In the genomic region with DNA sequence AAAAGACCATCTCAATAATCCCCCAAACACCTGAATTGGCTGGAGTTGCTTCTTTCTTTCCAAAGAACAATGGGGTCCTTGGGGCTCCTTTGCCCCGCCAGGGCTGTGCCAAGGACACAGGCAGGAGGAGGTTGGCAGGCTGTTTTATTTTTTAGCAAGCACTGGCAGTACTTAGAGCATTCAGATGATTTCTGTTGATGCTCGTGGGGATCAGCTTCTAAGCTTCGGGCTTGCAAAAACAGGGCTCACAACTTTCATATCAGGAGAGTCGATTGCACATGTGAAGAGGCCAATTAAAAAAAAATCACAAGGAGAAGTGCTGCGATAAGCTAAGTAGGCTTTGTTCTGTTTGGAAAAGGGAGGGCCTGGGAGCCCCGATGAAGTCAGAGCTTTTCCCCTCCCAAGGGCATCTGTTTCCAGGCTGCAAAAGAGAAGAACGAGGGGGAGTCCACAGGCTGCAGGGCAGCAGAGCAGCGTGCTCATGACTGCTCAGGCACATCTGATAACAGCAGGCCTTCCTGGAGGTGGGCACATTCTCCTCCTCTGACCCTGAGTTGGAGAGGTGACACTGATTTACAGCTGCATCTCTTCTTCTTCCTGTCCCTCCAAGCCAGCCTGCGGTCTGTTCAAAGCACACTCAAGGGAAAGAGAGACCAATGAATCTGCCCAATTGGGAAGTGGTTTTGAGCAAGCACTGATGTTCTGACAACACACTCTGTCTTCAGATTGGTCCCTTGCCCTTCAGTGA, we compare ENCODE assay signal across 8 cellular contexts. TPM values are rescaled to one million over a fixed set of nuclear protein-coding genes. Genes with fewer than 3 reads are reported as not detected.
DNase-seq lines count a peak whose midpoint lies in the region; ATAC-seq and TF ChIP-seq lines count a peak whose summit lies in the region.

No MANE protein-coding gene starts in this region.

- H3K4me3 ChIP-seq in Jurkat, Clone E6-1 (ENCODE audit: low read length): no peak overlapping the region

- peaks cover 35% of the 10 kb centered on the region for H3K4me1 Mint-ChIP-seq in activated CD8-positive, alpha-beta T cell treated with anti-CD3 and anti-CD28 coated beads for 36 hours (ENCODE audit: low read depth)
- H3K4me1 Mint-ChIP-seq in naive B cell: peaks cover 46 to 65% (median 60%) of the 10 kb centered on the region in 3 donors

- H3K36me3 Mint-ChIP-seq in activated CD8-positive, alpha-beta T cell treated with anti-CD3 and anti-CD28 coated beads for 36 hours (ENCODE audit: low read depth): no peaks in the 10 kb centered on the region
- H3K36me3 Mint-ChIP-seq in naive B cell: no peaks in the 10 kb centered on the region

- no peak overlapping the region for H3K27ac Mint-ChIP-seq in activated CD8-positive, alpha-beta T cell treated with anti-CD3 and anti-CD28 coated beads for 36 hours
- peak overlapping the region in 5 of 6 donors; percentile 20 to 89 (median 56) for H3K27ac Mint-ChIP-seq in naive B cell

- H3K9me3 Mint-ChIP-seq in activated CD8-positive, alpha-beta T cell treated with anti-CD3 and anti-CD28 coated beads for 36 hours: no peaks in the 10 kb centered on the region
- H3K9me3 Mint-ChIP-seq in naive B cell: no peaks in the 10 kb centered on the region

- H3K27me3 Mint-ChIP-seq in activated CD8-positive, alpha-beta T cell treated with anti-CD3 and anti-CD28 coated beads for 36 hours: peaks cover 6% of the 10 kb centered on the region
- H3K27me3 Mint-ChIP-seq in naive B cell: no peaks in the 10 kb centered on the region

- intact Hi-C loops in activated CD8-positive, alpha-beta T cell treated with anti-CD3 and anti-CD28 coated beads for 36 hours (cut with micrococcal nuclease): no loop called here

- CTCF ChIA-PET in activated CD8-positive, alpha-beta T cell treated with anti-CD3 and anti-CD28 coated beads for 36 hours (lab: Charles Lee): interaction anchor here (1.0 to 1.2 kb wide), 2 partner anchors 14 to 105 kb away, joined by 3 to 4 read pairs; no protein-coding TSS in a partner anchor

- DNase-seq in ELF-1 (ENCODE audit: low read depth, low spot score): peak; percentile 59
- peak; percentile 80 for DNase-seq in Jurkat, Clone E6-1 (ENCODE audit: low read depth, low spot score)
- DNase-seq in activated CD8-positive, alpha-beta T cell treated with anti-CD3 and anti-CD28 coated beads for 36 hours: peak; percentile 28
- DNase-seq in naive B cell: no peak
- no peak for DNase-seq in mesenteric fat pad (ENCODE audit: low spot score)
- no peak for DNase-seq in GM19240 (ENCODE audit: insufficient read length, low spot score)
- DNase-seq in effector CD8-positive, alpha-beta T cell (lab: John Stamatoyannopoulos, UW): no peak

- ATAC-seq in activated CD8-positive, alpha-beta T cell treated with anti-CD3 and anti-CD28 coated beads for 36 hours: peak; percentile 28
- ATAC-seq in naive B cell (ENCODE audit: low read depth in 2 of 2): no peak
- no peak for ATAC-seq in HG02840 (IDR thresholded peaks at IDR 0.05; ENCODE audit: low FRiP score, unreplicated experiment)

- POLR2A ChIA-PET in activated CD8-positive, alpha-beta T cell treated with anti-CD3 and anti-CD28 coated beads for 36 hours (lab: Charles Lee): no interaction called here

- no peak overlapping the region for H3K4me3 Mint-ChIP-seq in activated CD8-positive, alpha-beta T cell treated with anti-CD3 and anti-CD28 coated beads for 36 hours
- H3K4me3 Mint-ChIP-seq in naive B cell: peak overlapping the region in 6 of 8 donors; percentile 3 to 86 (median 53)

- TF ChIP-seq CTCF in activated CD8-positive, alpha-beta T cell treated with anti-CD3 and anti-CD28 coated beads for 36 hours (IDR thresholded peaks at IDR 0.05): no peak

RNA-seq across cellular contexts. Expression of gene BCAR3, which starts 27.3 kb away (rescaled TPM):
- polyA plus RNA-seq in Jurkat, Clone E6-1 (2012; ENCODE audit: insufficient read depth, insufficient read length): 2.6 TPM
- total RNA-seq in activated CD8-positive, alpha-beta T cell treated with anti-CD3 and anti-CD28 coated beads for 36 hours: under 1 TPM; 0.51 to 0.70 TPM
- polyA plus RNA-seq in naive B cell (ENCODE audit: low read depth in 6 of 6): 1 to 10 TPM in 4 of 6 donors, under 1 TPM in 1, not detected in 1; 0.73 to 3.2 (median 1.7) TPM
- 30.3 TPM for total RNA-seq in mesenteric fat pad

Comparison
In these comparisons a context has a peak if more than half of its experiments do, and no peak if none do; other contexts are left out.
1. DNase-seq: peak in ELF-1 (single experiment), Jurkat, Clone E6-1 (single experiment) and activated CD8-positive, alpha-beta T cell treated with anti-CD3 and anti-CD28 coated beads for 36 hours (single experiment); none in naive B cell (single experiment), mesenteric fat pad (single experiment), GM19240 (single experiment) and effector CD8-positive, alpha-beta T cell (single experiment).
2. RNA of gene BCAR3, which starts 27.3 kb away (total RNA-seq): 30.3 TPM in mesenteric fat pad (single experiment); 0.51 to 0.70 TPM in activated CD8-positive, alpha-beta T cell treated with anti-CD3 and anti-CD28 coated beads for 36 hours; every median in the first group is over 10 times any median in the second.